ENCODE assay signal across 9 cellular contexts in genomic region chr1:225911207-225912130, GRCh38. TPM values are rescaled to one million over a fixed set of nuclear protein-coding genes. Genes with fewer than 3 reads are reported as not detected.
DNase-seq lines count a peak whose midpoint lies in the region; ATAC-seq lines count a peak whose summit lies in the region.
"Had no signal": no experiment of that assay in that cellular context is flagged by ENCODE, and none has a peak within 500 bp of the region (broad histone marks: within the 10 kb centered on the region; RNA-seq: fewer than 3 reads in every experiment).

No MANE protein-coding gene starts in this region.

- H3K36me3 Mint-ChIP-seq in natural killer cell treated with Interleukin-12 subunit alpha and Interleukin-12 subunit beta and Interleukin-15 and Interleukin-18, amount 100 ng/mL, for 72 hours = no peaks in the 10 kb centered on the region

- H3K27me3 Mint-ChIP-seq in natural killer cell treated with Interleukin-12 subunit alpha and Interleukin-12 subunit beta and Interleukin-15 and Interleukin-18, amount 100 ng/mL, for 72 hours = no peaks in the 10 kb centered on the region
- H3K27me3 Mint-ChIP-seq in stimulated activated naive CD8-positive, alpha-beta T cell treated with anti-CD3 and anti-CD28 coated beads, Interleukin-15, amount 100 ng/mL, for 72 hours = no peaks in the 10 kb centered on the region
- H3K27me3 Mint-ChIP-seq: activated naive CD4-positive, alpha-beta T cell treated with anti-CD3 and anti-CD28 coated beads, Interleukin-2, amount 50 U/mL, for 24 hours had no signal

- H3K27ac Mint-ChIP-seq in natural killer cell treated with Interleukin-12 subunit alpha and Interleukin-12 subunit beta and Interleukin-15 and Interleukin-18, amount 100 ng/mL, for 72 hours = no peak overlapping the region
- no peak overlapping the region for H3K27ac Mint-ChIP-seq in stimulated activated naive CD8-positive, alpha-beta T cell treated with anti-CD3 and anti-CD28 coated beads, Interleukin-15, amount 100 ng/mL, for 72 hours

- peak; percentile 61 for ATAC-seq in GM18858 (IDR thresholded peaks at IDR 0.05; ENCODE audit: unreplicated experiment)
- ATAC-seq in HG03460 (IDR thresholded peaks at IDR 0.05; ENCODE audit: unreplicated experiment) = peak; percentile 80
- ATAC-seq in esophagus mucosa = peak; percentile 33
- ATAC-seq in natural killer cell treated with Interleukin-12 subunit alpha and Interleukin-12 subunit beta and Interleukin-15 and Interleukin-18, amount 100 ng/mL, for 72 hours = peak; percentile 80 to 85
- peak; percentile 88 for ATAC-seq in stimulated activated naive CD8-positive, alpha-beta T cell treated with anti-CD3 and anti-CD28 coated beads, Interleukin-15, amount 100 ng/mL, for 72 hours
- no peak for ATAC-seq in HG02870 (IDR thresholded peaks at IDR 0.05; ENCODE audit: unreplicated experiment)

- no peak overlapping the region for H3K4me3 Mint-ChIP-seq in natural killer cell treated with Interleukin-12 subunit alpha and Interleukin-12 subunit beta and Interleukin-15 and Interleukin-18, amount 100 ng/mL, for 72 hours
- peak overlapping the region in 1 of 2 donors; percentile 19 for H3K4me3 Mint-ChIP-seq in stimulated activated naive CD8-positive, alpha-beta T cell treated with anti-CD3 and anti-CD28 coated beads, Interleukin-15, amount 100 ng/mL, for 72 hours
- H3K4me3 Mint-ChIP-seq: activated naive CD4-positive, alpha-beta T cell treated with anti-CD3 and anti-CD28 coated beads, Interleukin-2, amount 50 U/mL, for 24 hours had no signal

- DNase-seq in activated CD8-positive, alpha-beta memory T cell treated with anti-CD3 and anti-CD28 coated beads for 48 hours (ENCODE audit: low read depth in 2 of 3, low spot score in 2 of 3) = peak; percentile 50 to 74 (median 64)
- DNase-seq in natural killer cell treated with Interleukin-12 subunit alpha and Interleukin-12 subunit beta and Interleukin-15 and Interleukin-18, amount 100 ng/mL, for 72 hours (ENCODE audit: low spot score) = no peak
- DNase-seq in stimulated activated naive CD8-positive, alpha-beta T cell treated with anti-CD3 and anti-CD28 coated beads, Interleukin-15, amount 100 ng/mL, for 72 hours = peak; percentile 71 to 79
- no peak for DNase-seq in NOMO-1 (lab: John Stamatoyannopoulos, UW; ENCODE audit: unreplicated experiment in 2 of 2)

- H3K9me3 Mint-ChIP-seq in natural killer cell treated with Interleukin-12 subunit alpha and Interleukin-12 subunit beta and Interleukin-15 and Interleukin-18, amount 100 ng/mL, for 72 hours = no peaks in the 10 kb centered on the region
- no peaks in the 10 kb centered on the region for H3K9me3 Mint-ChIP-seq in stimulated activated naive CD8-positive, alpha-beta T cell treated with anti-CD3 and anti-CD28 coated beads, Interleukin-15, amount 100 ng/mL, for 72 hours
- H3K9me3 Mint-ChIP-seq: activated naive CD4-positive, alpha-beta T cell treated with anti-CD3 and anti-CD28 coated beads, Interleukin-2, amount 50 U/mL, for 24 hours had no signal

- peaks cover 0 to 3% of the 10 kb centered on the region in 2 donors for H3K4me1 Mint-ChIP-seq in natural killer cell treated with Interleukin-12 subunit alpha and Interleukin-12 subunit beta and Interleukin-15 and Interleukin-18, amount 100 ng/mL, for 72 hours (ENCODE audit: low read depth in 2 of 2)
- H3K4me1 Mint-ChIP-seq in stimulated activated naive CD8-positive, alpha-beta T cell treated with anti-CD3 and anti-CD28 coated beads, Interleukin-15, amount 100 ng/mL, for 72 hours = peaks cover 27% of the 10 kb centered on the region

RNA-seq across cellular contexts. Expression of gene PYCR2, which starts 12.6 kb away (rescaled TPM):
- 25.7 TPM for total RNA-seq in esophagus mucosa
- total RNA-seq in natural killer cell treated with Interleukin-12 subunit alpha and Interleukin-12 subunit beta and Interleukin-15 and Interleukin-18, amount 100 ng/mL, for 72 hours = 100 to 1,000 TPM; 102 to 127 TPM

RNA-seq across cellular contexts. Expression of gene LEFTY1, which starts 22.5 kb away (rescaled TPM):
- total RNA-seq in esophagus mucosa = not detected
- not detected for total RNA-seq in natural killer cell treated with Interleukin-12 subunit alpha and Interleukin-12 subunit beta and Interleukin-15 and Interleukin-18, amount 100 ng/mL, for 72 hours

RNA-seq across cellular contexts. Expression of gene TMEM63A, which starts 29.3 kb away (rescaled TPM):
- 23.0 TPM for total RNA-seq in esophagus mucosa
- total RNA-seq in natural killer cell treated with Interleukin-12 subunit alpha and Interleukin-12 subunit beta and Interleukin-15 and Interleukin-18, amount 100 ng/mL, for 72 hours = 10 to 100 TPM; 42.7 to 53.6 TPM

RNA-seq across cellular contexts. Expression of gene LEFTY2, which starts 29.6 kb away (rescaled TPM):
- total RNA-seq in esophagus mucosa = not detected
- not detected for total RNA-seq in natural killer cell treated with Interleukin-12 subunit alpha and Interleukin-12 subunit beta and Interleukin-15 and Interleukin-18, amount 100 ng/mL, for 72 hours

Comparison
In these comparisons a context has a peak if more than half of its experiments do, and no peak if none do; other contexts are left out.
1. DNase-seq: peak in activated CD8-positive, alpha-beta memory T cell treated with anti-CD3 and anti-CD28 coated beads for 48 hours (3 of 3) and stimulated activated naive CD8-positive, alpha-beta T cell treated with anti-CD3 and anti-CD28 coated beads, Interleukin-15, amount 100 ng/mL, for 72 hours (2 of 2); none in natural killer cell treated with Interleukin-12 subunit alpha and Interleukin-12 subunit beta and Interleukin-15 and Interleukin-18, amount 100 ng/mL, for 72 hours (single experiment) and NOMO-1 (0 of 2).